8 cellular contexts compared by ENCODE assay signal in genomic region chr6:57535994-57536393, GRCh38.
DNase-seq lines count a peak whose midpoint lies in the region; ATAC-seq and TF ChIP-seq lines count a peak whose summit lies in the region.
"Not testable (repeated sequence)": the region's sequence is repeated elsewhere in the genome, so short reads cannot be mapped to it uniquely, and the experiment has no call there.

No MANE protein-coding gene starts in this region.

- H3K4me3 Mint-ChIP-seq in MCF 10A (ENCODE audit: unreplicated experiment) = not testable (repeated sequence)

- H3K9me2 ChIP-seq in Karpas-422 (replicated peaks; ENCODE audit: insufficient read depth, low read length) = not testable (repeated sequence)

- intact Hi-C loops in MCF 10A (cut with micrococcal nuclease) = not testable (repeated sequence)

- not testable (repeated sequence) for BruUV-seq in MCF 10A (replicated peaks; lab: Mats Ljungman, UMichigan)

- H3K9ac ChIP-seq in DND-41 (ENCODE audit: low read depth, low read length); Karpas-422 (ENCODE audit: low read length): not testable (repeated sequence)

- H3K4me2 ChIP-seq in DND-41 (ENCODE audit: insufficient read depth, low read length); Karpas-422 (ENCODE audit: low read depth, low read length, poor library complexity, severe bottlenecking): not testable (repeated sequence)

- not testable (repeated sequence) for H3K27ac Mint-ChIP-seq in MCF 10A (ENCODE audit: low read depth, unreplicated experiment)

- not testable (repeated sequence) for H3K4me1 Mint-ChIP-seq in MCF 10A (ENCODE audit: insufficient read depth, unreplicated experiment)

- H3K9me3 Mint-ChIP-seq in MCF 10A (ENCODE audit: unreplicated experiment) = not testable (repeated sequence)

- CTCF ChIA-PET in MCF 10A (lab: Yijun Ruan, JAX) = not testable (repeated sequence)

- H3K27ac ChIP-seq in DND-41 (ENCODE audit: low read length); Karpas-422 (ENCODE audit: low read length); iPS DF 6.9 (ENCODE audit: low read length): not testable (repeated sequence)

- TF ChIP-seq CTCF in DND-41 (IDR thresholded peaks at IDR 0.05; ENCODE audit: borderline replicate concordance, extremely low read depth, low read length, poor library complexity, severe bottlenecking) (peak; percentile 40), MCF 10A (IDR thresholded peaks at IDR 0.05; ENCODE audit: unreplicated experiment) (peak; percentile 33)

- not testable (repeated sequence) for H3K9me3 ChIP-seq in DND-41 (ENCODE audit: insufficient read depth, low read length, severe bottlenecking); Karpas-422 (ENCODE audit: low read length); iPS DF 6.9 (ENCODE audit: control insufficient read depth, insufficient read depth, low read length)

- not testable (repeated sequence) for H3K36me3 Mint-ChIP-seq in MCF 10A (ENCODE audit: insufficient read depth, unreplicated experiment)

- DNase-seq in DND-41 = not testable (repeated sequence)
- DNase-seq in Karpas-422 (peak; percentile 76), OCI-M1 (lab: John Stamatoyannopoulos, UW) (peak; percentile 76), MCF 10A (ENCODE audit: unreplicated experiment) (peak; percentile 39), iPS DF 6.9 (ENCODE audit: low read depth, low spot score) (peak; percentile 4), smooth muscle cell of the brain vasculature (ENCODE audit: low read depth, low spot score) (peak; percentile 7)

- no CpG with 5 or more reads among the region's 1 CpG for WGBS in iPS DF 6.9 (ENCODE audit: insufficient coverage, insufficient read length)

- ATAC-seq in DND-41 (ENCODE audit: insufficient read depth, low read depth) (peak; percentile 67), GM19035 (IDR thresholded peaks at IDR 0.05; ENCODE audit: unreplicated experiment) (peak; percentile 82), HG02610 (IDR thresholded peaks at IDR 0.05; ENCODE audit: unreplicated experiment) (peak; percentile 57)

- H4K20me1 ChIP-seq in DND-41 (ENCODE audit: insufficient read depth, low read length); Karpas-422 (ENCODE audit: insufficient read depth, low read depth, low read length): not testable (repeated sequence)

- not testable (repeated sequence) for H3K27me3 Mint-ChIP-seq in MCF 10A (ENCODE audit: insufficient read depth, unreplicated experiment)

- not testable (repeated sequence) for H3K4me1 ChIP-seq in DND-41 (ENCODE audit: insufficient read depth, low read length); Karpas-422 (ENCODE audit: low read length); iPS DF 6.9 (ENCODE audit: control insufficient read depth, insufficient read depth, low read length)

- not testable (repeated sequence) for H3K36me3 ChIP-seq in DND-41 (ENCODE audit: insufficient read depth, low read length); Karpas-422 (ENCODE audit: insufficient read depth, low read length); iPS DF 6.9 (ENCODE audit: control insufficient read depth, insufficient read depth, low read length)

- not testable (repeated sequence) for H3K27me3 ChIP-seq in DND-41 (ENCODE audit: insufficient read depth, low read length, poor library complexity); Karpas-422 (ENCODE audit: low read length); iPS DF 6.9 (ENCODE audit: control insufficient read depth, insufficient read depth, low read length)

- H3K79me2 ChIP-seq in DND-41 (ENCODE audit: insufficient read depth, low read length); Karpas-422 (ENCODE audit: low read length): not testable (repeated sequence)

- POLR2A ChIA-PET in MCF 10A (lab: Yijun Ruan, JAX) = not testable (repeated sequence)

- not testable (repeated sequence) for H3K4me3 ChIP-seq in DND-41 (ENCODE audit: low read depth in 1 of 2, low read length in 2 of 2); Karpas-422 (ENCODE audit: low read length); iPS DF 6.9 (ENCODE audit: low read length)

- H2AFZ ChIP-seq in DND-41 (ENCODE audit: low read depth, low read length); Karpas-422 (ENCODE audit: low read length): not testable (repeated sequence)
